Comparison of ENCODE assay signal across 11 cellular contexts in genomic region chr18:35861367-35862114, GRCh38.
DNase-seq lines count a peak whose midpoint lies in the region; ATAC-seq and TF ChIP-seq lines count a peak whose summit lies in the region.
"Had no signal": no experiment of that assay in that cellular context is flagged by ENCODE, and none has a peak within 500 bp of the region (broad histone marks: within the 10 kb centered on the region; RNA-seq: fewer than 3 reads in every experiment).

No MANE protein-coding gene starts in this region.

- H3K9me3 ChIP-seq in BLaER1 treated with 17β-estradiol and CSF1 and Interleukin-3, amounts not matched to agents 10 nM and 100 nM (replicated peaks in 1 of 11): peaks cover 0 to 7% (median 0%) of the 10 kb centered on the region in 11 experiments; a peak in 2 of 22 replicates
- no peaks in the 10 kb centered on the region for H3K9me3 ChIP-seq in gastrocnemius medialis
- H3K9me3 ChIP-seq: BE2C had no signal

- peak overlapping the region in 10 of 11 experiments; percentile 16 to 48 (median 32); a peak in 15 of 22 replicates for H3K4me2 ChIP-seq in BLaER1 treated with 17β-estradiol and CSF1 and Interleukin-3, amounts not matched to agents 10 nM and 100 nM

- in situ Hi-C loops in gastrocnemius medialis (cut with MboI; ENCODE audit: low sequenced_read_pairs in 4 of 4): no loop called here

- DNase-seq in HFFc6: peak; percentile 8
- peak; percentile 42 for DNase-seq in amniotic epithelial cell (ENCODE audit: low read depth)
- DNase-seq in kidney glomerular epithelial cell (lab: John Stamatoyannopoulos, UW): peak; percentile 40
- DNase-seq in gastrocnemius medialis: no peak
- DNase-seq in foreskin melanocyte: no peak
- DNase-seq: activated CD4-positive, alpha-beta T cell treated with anti-CD3 and anti-CD28 coated beads, Interleukin-2, amount 10 ng/mL, durations not matched to agents 24 days and 14 days; BE2C; head of caudate nucleus had no signal

- no peaks in the 10 kb centered on the region for H3K27me3 ChIP-seq in BLaER1 treated with 17β-estradiol and CSF1 and Interleukin-3, amounts not matched to agents 10 nM and 100 nM
- H3K27me3 ChIP-seq in gastrocnemius medialis: no peaks in the 10 kb centered on the region
- H3K27me3 ChIP-seq: BE2C had no signal

- ATAC-seq in HG03108 (IDR thresholded peaks at IDR 0.05; ENCODE audit: unreplicated experiment) (no peak), GM21515 (IDR thresholded peaks at IDR 0.05; ENCODE audit: unreplicated experiment) (no peak), gastrocnemius medialis (no peak)

- no peak for TF ChIP-seq POLR2A in gastrocnemius medialis (IDR thresholded peaks at IDR 0.05)

- H3K36me3 ChIP-seq in BLaER1 treated with 17β-estradiol and CSF1 and Interleukin-3, amounts not matched to agents 10 nM and 100 nM: no peaks in the 10 kb centered on the region
- no peaks in the 10 kb centered on the region for H3K36me3 ChIP-seq in gastrocnemius medialis
- H3K36me3 ChIP-seq: BE2C had no signal

- intact Hi-C loops in gastrocnemius medialis (cut with DNase I; ENCODE audit: low total_unique reads): no loop called here

- H3K4me3 ChIP-seq in BLaER1 treated with 17β-estradiol and CSF1 and Interleukin-3, amounts not matched to agents 10 nM and 100 nM: no peak overlapping the region
- H3K4me3 ChIP-seq in gastrocnemius medialis: peak overlapping the region in 1 of 4 donors; percentile 11

- peaks cover 3% of the 10 kb centered on the region; the same call in 1 of the 2 replicates for H3K9me3 Mint-ChIP-seq in HFFc6
- H3K9me3 Mint-ChIP-seq: activated CD4-positive, alpha-beta T cell treated with anti-CD3 and anti-CD28 coated beads, Interleukin-2, amount 10 ng/mL, durations not matched to agents 24 days and 14 days had no signal

- no peak overlapping the region for H3K9ac ChIP-seq in BLaER1 treated with 17β-estradiol and CSF1 and Interleukin-3, amounts not matched to agents 10 nM and 100 nM

- H3K4me1 Mint-ChIP-seq in HFFc6 (ENCODE audit: low read depth): peaks cover 30% of the 10 kb centered on the region
- H3K4me1 Mint-ChIP-seq: activated CD4-positive, alpha-beta T cell treated with anti-CD3 and anti-CD28 coated beads, Interleukin-2, amount 10 ng/mL, durations not matched to agents 24 days and 14 days had no signal

- TF ChIP-seq CTCF in HFFc6 (IDR thresholded peaks at IDR 0.05) (no peak), gastrocnemius medialis (IDR thresholded peaks at IDR 0.05 in 4 of 5, conservative IDR thresholded peaks at IDR 0.05 in 1 of 5) (no peak)

- H3K4me3 Mint-ChIP-seq in HFFc6: peak overlapping the region; percentile 49
- H3K4me3 Mint-ChIP-seq: activated CD4-positive, alpha-beta T cell treated with anti-CD3 and anti-CD28 coated beads, Interleukin-2, amount 10 ng/mL, durations not matched to agents 24 days and 14 days had no signal

- peaks cover 7 to 21% (median 10%) of the 10 kb centered on the region in 10 experiments; a peak in 15 of 20 replicates for H3K4me1 ChIP-seq in BLaER1 treated with 17β-estradiol and CSF1 and Interleukin-3, amounts not matched to agents 10 nM and 100 nM
- H3K4me1 ChIP-seq in gastrocnemius medialis: no peaks in the 10 kb centered on the region
- H3K4me1 ChIP-seq: BE2C had no signal

- H3K36me3 Mint-ChIP-seq in HFFc6 (ENCODE audit: low read depth): no peaks in the 10 kb centered on the region

- no peak overlapping the region; a peak in 1 of 22 replicates for H3K27ac ChIP-seq in BLaER1 treated with 17β-estradiol and CSF1 and Interleukin-3, amounts not matched to agents 10 nM and 100 nM
- H3K27ac ChIP-seq in gastrocnemius medialis: no peak overlapping the region

- no peak overlapping the region for H3K27ac Mint-ChIP-seq in HFFc6
- H3K27ac Mint-ChIP-seq: activated CD4-positive, alpha-beta T cell treated with anti-CD3 and anti-CD28 coated beads, Interleukin-2, amount 10 ng/mL, durations not matched to agents 24 days and 14 days had no signal

- H3K27me3 Mint-ChIP-seq in HFFc6 (ENCODE audit: insufficient read depth): peaks cover 3% of the 10 kb centered on the region; the same call in 1 of the 2 replicates
- H3K27me3 Mint-ChIP-seq: activated CD4-positive, alpha-beta T cell treated with anti-CD3 and anti-CD28 coated beads, Interleukin-2, amount 10 ng/mL, durations not matched to agents 24 days and 14 days had no signal

- no peaks in the 10 kb centered on the region for H4K20me1 ChIP-seq in BLaER1 treated with 17β-estradiol and CSF1 and Interleukin-3, amounts not matched to agents 10 nM and 100 nM

Comparison
In these comparisons a context has a peak if more than half of its experiments do, and no peak if none do; other contexts are left out.
1. DNase-seq: peak in HFFc6 (single experiment), amniotic epithelial cell (single experiment) and kidney glomerular epithelial cell (single experiment); none in gastrocnemius medialis (0 of 2) and foreskin melanocyte (single experiment).